8 cellular contexts compared by ENCODE assay signal in genomic region chr6:89970609-89971337, GRCh38.
DNase-seq lines count a peak whose midpoint lies in the region; ATAC-seq and TF ChIP-seq lines count a peak whose summit lies in the region.

No MANE protein-coding gene starts in this region.

- TF ChIP-seq CTCF in activated B cell treated with CpG ODN at 0.5 μM for 24 hours (IDR thresholded peaks at IDR 0.05) = no peak
- peak in 8 of 9 donors; percentile 20 to 80 (median 68) for TF ChIP-seq CTCF in heart right ventricle (IDR thresholded peaks at IDR 0.05)
- TF ChIP-seq CTCF in retinal pigment epithelial cell (conservative IDR thresholded peaks at IDR 0.05; ENCODE audit: low read depth, low read length) = peak; percentile 69

- H3K36me3 Mint-ChIP-seq in activated B cell treated with CpG ODN at 0.5 μM for 24 hours (ENCODE audit: low read depth) = peaks cover 60% of the 10 kb centered on the region

- intact Hi-C loops in Right ventricle myocardium inferior (cut with DNase I) = loop anchor here (1.0 to 10.0 kb wide), 5 partner anchors 124 to 509 kb away; partner anchors contain the start of gene BACH2
- intact Hi-C loops in cardiac septum (cut with DNase I) = loop anchor here (5.0 kb wide), 4 partner anchors 127 to 417 kb away; partner anchors contain the start of gene BACH2
- intact Hi-C loops in activated B cell treated with CpG ODN at 0.5 μM for 24 hours (cut with micrococcal nuclease) = loop anchor here (1.0 to 5.0 kb wide), 5 partner anchors 209 to 509 kb away; no protein-coding TSS in a partner anchor
- intact Hi-C loops in heart right ventricle (cut with DNase I) = loop anchor here in 9 of 10 donors (1.0 to 10.0 kb wide), 12 partner anchors 124 to 514 kb away; partner anchors contain the start of gene BACH2 (in 5 of the 9)

- POLR2A ChIA-PET in activated B cell treated with CpG ODN at 0.5 μM for 24 hours (lab: Charles Lee) = no interaction called here

- ATAC-seq in Right ventricle myocardium inferior = peak; percentile 72
- ATAC-seq in activated B cell treated with CpG ODN at 0.5 μM for 24 hours (ENCODE audit: low read depth) = peak; percentile 61
- peak; percentile 24 to 90 (median 79) for ATAC-seq in heart right ventricle
- ATAC-seq in GM19023 (IDR thresholded peaks at IDR 0.05; ENCODE audit: unreplicated experiment) = no peak
- ATAC-seq in HG03108 (IDR thresholded peaks at IDR 0.05; ENCODE audit: unreplicated experiment) = no peak

- no peaks in the 10 kb centered on the region for H3K9me3 Mint-ChIP-seq in activated B cell treated with CpG ODN at 0.5 μM for 24 hours

- no peaks in the 10 kb centered on the region for H3K27me3 ChIP-seq in heart right ventricle

- H3K4me1 ChIP-seq in heart right ventricle = peaks cover 7 to 31% (median 21%) of the 10 kb centered on the region in 9 donors

- no peak overlapping the region for H3K4me3 ChIP-seq in heart right ventricle
- H3K4me3 ChIP-seq in retinal pigment epithelial cell (ENCODE audit: low read length) = no peak overlapping the region

- H3K27me3 Mint-ChIP-seq in activated B cell treated with CpG ODN at 0.5 μM for 24 hours = no peaks in the 10 kb centered on the region

- H3K36me3 ChIP-seq in heart right ventricle = no peaks in the 10 kb centered on the region

- H3K4me3 Mint-ChIP-seq in activated B cell treated with CpG ODN at 0.5 μM for 24 hours = no peak overlapping the region

- no peaks in the 10 kb centered on the region for H3K9me3 ChIP-seq in heart right ventricle

- H3K27ac ChIP-seq in heart right ventricle = no peak overlapping the region

- peak; percentile 34 for DNase-seq in Right ventricle myocardium inferior (ENCODE audit: missing footprints)
- DNase-seq in cardiac septum (ENCODE audit: low spot score) = no peak
- DNase-seq in NCI-H2171 treated with DMSO at 0.1 percent for 48 hours (lab: John Stamatoyannopoulos, UW) = peak; percentile 86
- no peak for DNase-seq in activated B cell treated with CpG ODN at 0.5 μM for 24 hours
- DNase-seq in heart right ventricle = peak; percentile 18 to 48
- no peak for DNase-seq in retinal pigment epithelial cell (ENCODE audit: low read depth)

- peaks cover 12% of the 10 kb centered on the region for H3K4me1 Mint-ChIP-seq in activated B cell treated with CpG ODN at 0.5 μM for 24 hours

- no peak overlapping the region for H3K27ac Mint-ChIP-seq in activated B cell treated with CpG ODN at 0.5 μM for 24 hours

- CTCF ChIA-PET in activated B cell treated with CpG ODN at 0.5 μM for 24 hours (lab: Charles Lee) = interaction anchor here (1.3 to 3.7 kb wide), 6 partner anchors 16 to 508 kb away, joined by 3 to 20 read pairs (median 8); no protein-coding TSS in a partner anchor

- WGBS in heart right ventricle, 2 donors = 31 to 37% methylated on average over 8 of the region's 8 CpGs

Comparison
In these comparisons a context has a peak if more than half of its experiments do, and no peak if none do; other contexts are left out.
1. DNase-seq: peak in Right ventricle myocardium inferior (single experiment), NCI-H2171 treated with DMSO at 0.1 percent for 48 hours (single experiment) and heart right ventricle (2 of 2); none in cardiac septum (single experiment), activated B cell treated with CpG ODN at 0.5 μM for 24 hours (single experiment) and retinal pigment epithelial cell (single experiment).
2. ATAC-seq: peak in Right ventricle myocardium inferior (single experiment), activated B cell treated with CpG ODN at 0.5 μM for 24 hours (single experiment) and heart right ventricle (8 of 8); none in GM19023 (single experiment) and HG03108 (single experiment).